ENCODE assay signal across 7 cellular contexts in the genomic region with DNA sequence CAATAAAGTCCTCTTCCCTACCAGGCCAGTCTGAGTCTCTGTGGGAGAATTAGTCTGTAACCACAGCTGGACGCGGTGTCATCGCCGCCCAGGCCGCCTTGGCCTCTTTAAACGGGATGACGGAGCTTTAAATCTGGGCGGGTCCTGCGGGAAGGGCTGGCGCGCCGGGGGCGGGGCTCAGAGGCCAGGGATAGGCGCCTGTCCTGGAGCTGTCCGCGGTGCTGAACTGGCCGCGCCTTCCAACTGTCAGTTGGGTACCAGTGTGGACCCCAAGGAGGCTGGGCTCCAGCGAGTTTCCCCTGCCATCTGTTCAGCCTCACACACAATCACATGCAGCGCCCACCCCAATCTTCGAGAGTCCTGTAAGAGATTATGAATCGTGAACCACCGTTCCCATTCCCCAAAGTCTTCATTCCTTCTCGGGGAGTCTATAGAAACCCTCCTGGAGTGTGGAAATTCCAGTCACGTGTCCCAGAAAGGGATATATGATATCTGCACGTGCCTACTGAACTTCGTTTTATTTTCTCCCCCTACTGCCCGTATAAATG. TPM values are rescaled to one million over a fixed set of nuclear protein-coding genes. Genes with fewer than 3 reads are reported as not detected.
DNase-seq lines count a peak whose midpoint lies in the region; ATAC-seq and TF ChIP-seq lines count a peak whose summit lies in the region.

No MANE protein-coding gene starts in this region.

- intact Hi-C loops in left lung (cut with DNase I), result loop anchor here in 1 of 2 donors (5.0 kb wide), 1 partner anchor 52 kb away; no protein-coding TSS in a partner anchor

- no peaks in the 10 kb centered on the region for H3K9me3 ChIP-seq in left lung

- no peaks in the 10 kb centered on the region for H3K9me3 Mint-ChIP-seq in activated CD4-positive, alpha-beta T cell treated with anti-CD3 and anti-CD28 coated beads, Interleukin-2, amount 10 ng/mL, durations not matched to agents 7 days and 5 days

- no peaks in the 10 kb centered on the region for H3K36me3 ChIP-seq in left lung

- CTCF ChIA-PET in activated CD4-positive, alpha-beta T cell treated with anti-CD3 and anti-CD28 coated beads, Interleukin-2, amount 10 ng/mL, durations not matched to agents 7 days and 5 days (lab: Charles Lee), result interaction anchor here (0.6 to 1.2 kb wide), 4 partner anchors 9 to 247 kb away, joined by 3 to 5 read pairs (median 3); no protein-coding TSS in a partner anchor

- H3K27me3 ChIP-seq in left lung, result peaks cover 0 to 26% of the 10 kb centered on the region in 2 donors

- peaks cover 14% of the 10 kb centered on the region for H3K27me3 Mint-ChIP-seq in activated CD4-positive, alpha-beta T cell treated with anti-CD3 and anti-CD28 coated beads, Interleukin-2, amount 10 ng/mL, durations not matched to agents 7 days and 5 days

- H3K4me1 Mint-ChIP-seq in activated CD4-positive, alpha-beta T cell treated with anti-CD3 and anti-CD28 coated beads, Interleukin-2, amount 10 ng/mL, durations not matched to agents 7 days and 5 days, result peaks cover 11% of the 10 kb centered on the region

- H3K4me1 ChIP-seq in left lung, result peaks cover 0 to 5% of the 10 kb centered on the region in 2 donors

- ATAC-seq in left lung (peak; percentile 99), HG02973 (IDR thresholded peaks at IDR 0.05; ENCODE audit: unreplicated experiment) (no peak)

- no peak overlapping the region for H3K4me3 Mint-ChIP-seq in activated CD4-positive, alpha-beta T cell treated with anti-CD3 and anti-CD28 coated beads, Interleukin-2, amount 10 ng/mL, durations not matched to agents 7 days and 5 days

- H3K27ac Mint-ChIP-seq in activated CD4-positive, alpha-beta T cell treated with anti-CD3 and anti-CD28 coated beads, Interleukin-2, amount 10 ng/mL, durations not matched to agents 7 days and 5 days, result no peak overlapping the region

- DNase-seq in GM19238 (ENCODE audit: insufficient read length, low spot score) (peak; percentile 59), NCI-H510A (lab: John Stamatoyannopoulos, UW) (peak; percentile 52), coronary artery (ENCODE audit: low spot score) (peak; percentile 85), left lung (peak; percentile 90 to 96)
- peak; percentile 89 for DNase-seq in activated CD4-positive, alpha-beta T cell treated with anti-CD3 and anti-CD28 coated beads, Interleukin-2, amount 10 ng/mL, durations not matched to agents 7 days and 5 days
- peak in 2 of 3 experiments; percentile 61 to 86 for DNase-seq in stimulated activated CD4-positive, alpha-beta T cell treated with anti-CD3 and anti-CD28 coated beads, TNF-alpha, amount 100 ng/mL, for 24 hours (ENCODE audit: low read depth in 3 of 3)

- no peaks in the 10 kb centered on the region for H3K36me3 Mint-ChIP-seq in activated CD4-positive, alpha-beta T cell treated with anti-CD3 and anti-CD28 coated beads, Interleukin-2, amount 10 ng/mL, durations not matched to agents 7 days and 5 days (ENCODE audit: low read depth)

- H3K4me3 ChIP-seq in coronary artery, result no peak overlapping the region
- no peak overlapping the region for H3K4me3 ChIP-seq in left lung

- H3K27ac ChIP-seq in coronary artery, result no peak overlapping the region
- no peak overlapping the region for H3K27ac ChIP-seq in left lung

- POLR2A ChIA-PET in activated CD4-positive, alpha-beta T cell treated with anti-CD3 and anti-CD28 coated beads, Interleukin-2, amount 10 ng/mL, durations not matched to agents 7 days and 5 days (lab: Charles Lee), result no interaction called here

- no peak for TF ChIP-seq CTCF in coronary artery (IDR thresholded peaks at IDR 0.05)
- TF ChIP-seq CTCF in left lung (IDR thresholded peaks at IDR 0.05), result no peak

RNA-seq across cellular contexts. Expression of a gene that starts 11.5 kb away (rescaled TPM):
- total RNA-seq in activated CD4-positive, alpha-beta T cell treated with anti-CD3 and anti-CD28 coated beads, Interleukin-2, amount 10 ng/mL, durations not matched to agents 7 days and 5 days, result under 1 TPM; 0.42 to 0.79 TPM
- total RNA-seq in left lung, result 1 to 10 TPM; 3.0 to 8.6 TPM

RNA-seq across cellular contexts. Expression of a gene that starts 20.5 kb away (rescaled TPM):
- 10 to 100 TPM; 36.9 to 47.5 TPM for total RNA-seq in activated CD4-positive, alpha-beta T cell treated with anti-CD3 and anti-CD28 coated beads, Interleukin-2, amount 10 ng/mL, durations not matched to agents 7 days and 5 days
- total RNA-seq in left lung, result 10 to 100 TPM; 11.8 to 19.1 TPM

RNA-seq across cellular contexts. Expression of a gene that starts 22.5 kb away (rescaled TPM):
- total RNA-seq in activated CD4-positive, alpha-beta T cell treated with anti-CD3 and anti-CD28 coated beads, Interleukin-2, amount 10 ng/mL, durations not matched to agents 7 days and 5 days, result 100 to 1,000 TPM; 117 to 137 TPM
- 10 to 100 TPM; 24.7 to 26.0 TPM for total RNA-seq in left lung

RNA-seq across cellular contexts. Expression of a gene that starts 23.1 kb away (rescaled TPM):
- total RNA-seq in activated CD4-positive, alpha-beta T cell treated with anti-CD3 and anti-CD28 coated beads, Interleukin-2, amount 10 ng/mL, durations not matched to agents 7 days and 5 days, result under 1 TPM; 0.19 to 0.25 TPM
- total RNA-seq in left lung, result under 1 TPM in 1 of 2 donors, not detected in 1; 0.08 TPM

RNA-seq across cellular contexts. Expression of a gene that starts 27.5 kb away (rescaled TPM):
- total RNA-seq in activated CD4-positive, alpha-beta T cell treated with anti-CD3 and anti-CD28 coated beads, Interleukin-2, amount 10 ng/mL, durations not matched to agents 7 days and 5 days, result not detected
- under 1 TPM in 1 of 2 donors, not detected in 1; 0.08 TPM for total RNA-seq in left lung

Comparison
In these comparisons a context has a peak if more than half of its experiments do, and no peak if none do; other contexts are left out.
1. RNA of a gene that starts 22.5 kb away (total RNA-seq): 117 to 137 TPM in activated CD4-positive, alpha-beta T cell treated with anti-CD3 and anti-CD28 coated beads, Interleukin-2, amount 10 ng/mL, durations not matched to agents 7 days and 5 days; 24.7 to 26.0 TPM in left lung; every median in the first group is over 4 times any median in the second.
2. Peak in every context shown above with its lines, with median percentiles within 50 percentile points of each other: DNase-seq.